Comparison of ENCODE assay signal across 9 cellular contexts in genomic region chr4:47031011-47031678, GRCh38. TPM values are rescaled to one million over a fixed set of nuclear protein-coding genes. Genes with fewer than 3 reads are reported as not detected.
A peak's percentile ranks its signal among the peaks of the same experiment; 100 is the strongest.
DNase-seq lines count a peak whose midpoint lies in the region; TF ChIP-seq lines count a peak whose summit lies in the region.
"Had no signal": no experiment of that assay in that cellular context is flagged by ENCODE, and none has a peak within 500 bp of the region (broad histone marks: within the 10 kb centered on the region; RNA-seq: fewer than 3 reads in every experiment).

GABRB1 (plus strand) TSS chr4:47031567.

- H3K36me3 ChIP-seq in SK-N-SH (replicated peaks in 1 of 2; ENCODE audit: control insufficient read depth in 1 of 2, insufficient read depth in 2 of 2, low read length in 1 of 2) (no peaks in the 10 kb centered on the region), smooth muscle cell (ENCODE audit: low read depth) (no peaks in the 10 kb centered on the region)

- H3K27ac ChIP-seq in SK-N-SH (ENCODE audit: low read depth in 2 of 2, low read length in 1 of 2) (no peak within 1 kb of the TSS), cingulate gyrus (ENCODE audit: low read depth, low read length) (peak within 1 kb of the TSS; percentile 79), smooth muscle cell (ENCODE audit: low read depth) (no peak within 1 kb of the TSS)

- H4K20me1 ChIP-seq in SK-N-SH (ENCODE audit: insufficient read depth) (no peaks in the 10 kb centered on the region), smooth muscle cell (ENCODE audit: low read depth) (no peaks in the 10 kb centered on the region)

- H3F3A ChIP-seq in SK-N-SH (replicated peaks; ENCODE audit: insufficient read depth) (no peaks in the 10 kb centered on the region), smooth muscle cell (ENCODE audit: low read depth) (no peaks in the 10 kb centered on the region)

- H3K9ac ChIP-seq in SK-N-SH (no peak within 1 kb of the TSS), smooth muscle cell (ENCODE audit: low read depth) (no peak within 1 kb of the TSS)

- H3K4me2 ChIP-seq in SK-N-SH, result peak within 1 kb of the TSS; percentile 84
- peak within 1 kb of the TSS; percentile 87 for H3K4me2 ChIP-seq in smooth muscle cell

- no peaks in the 10 kb centered on the region for H3K9me2 ChIP-seq in SK-N-SH

- TF ChIP-seq EP300 in SK-N-SH (IDR thresholded peaks at IDR 0.05; ENCODE audit: borderline replicate concordance in 1 of 2, low read depth in 1 of 2, low read length in 1 of 2), result no peak

- no peaks in the 10 kb centered on the region for H3K79me2 ChIP-seq in SK-N-SH (ENCODE audit: insufficient read depth)
- no peaks in the 10 kb centered on the region for H3K79me2 ChIP-seq in smooth muscle cell (ENCODE audit: low read depth)

- H3K9me3 ChIP-seq in SK-N-SH (no peaks in the 10 kb centered on the region), smooth muscle cell (replicated peaks; ENCODE audit: low read depth) (no peaks in the 10 kb centered on the region)

- POLR2A ChIA-PET in SK-N-SH (lab: Yijun Ruan, JAX), result no interaction called here

- H3K4me3 ChIP-seq in SK-N-SH (ENCODE audit: low read depth in 2 of 2, low read length in 1 of 2), result peak within 1 kb of the TSS; percentile 48 to 67
- H3K4me3 ChIP-seq in smooth muscle cell, result peak within 1 kb of the TSS; percentile 71

- no peak for TF ChIP-seq RAD21 in SK-N-SH (IDR thresholded peaks at IDR 0.05; ENCODE audit: low read length)

- H3K27me3 ChIP-seq in SK-N-SH (ENCODE audit: insufficient read depth) (peaks cover 27% of the 10 kb centered on the region; the same call in 1 of the 2 replicates), smooth muscle cell (ENCODE audit: low read depth) (peaks cover 39% of the 10 kb centered on the region)

- H2AFZ ChIP-seq in SK-N-SH (ENCODE audit: low read depth) (peak within 1 kb of the TSS; percentile 74), smooth muscle cell (ENCODE audit: low read depth) (peak within 1 kb of the TSS; percentile 95)

- 2% methylated on average over 20 of the region's 20 CpGs for WGBS in SK-N-SH (ENCODE audit: low lambda C conversion rate)
- whole genome bisulfite sequencing in smooth muscle cell (ENCODE audit: low lambda C conversion rate), result 2% methylated on average over 20 of the region's 20 CpGs

- H3K4me1 ChIP-seq in SK-N-SH (ENCODE audit: control insufficient read depth in 1 of 2, insufficient read depth in 2 of 2, low read depth in 1 of 2, low read length in 1 of 2) (peaks cover 0 to 18% of the 10 kb centered on the region in 2 experiments; a peak in 2 of 4 replicates), smooth muscle cell (ENCODE audit: low read depth) (no peaks in the 10 kb centered on the region)

- TF ChIP-seq CTCF in SK-N-SH (IDR thresholded peaks at IDR 0.05) (no peak), smooth muscle cell (IDR thresholded peaks at IDR 0.05; ENCODE audit: borderline replicate concordance, insufficient read depth, poor library complexity, severe bottlenecking) (no peak)

- DNase-seq in HCEC 1CT (peak; percentile 28), SK-N-SH (peak; percentile 38), kidney glomerular epithelial cell (lab: John Stamatoyannopoulos, UW) (peak; percentile 73), smooth muscle cell (lab: John Stamatoyannopoulos, UW; ENCODE audit: unreplicated experiment) (no peak), NCI-H1417 (lab: John Stamatoyannopoulos, UW) (no peak), NAMALWA (ENCODE audit: low spot score) (no peak), NCI-H128 (lab: John Stamatoyannopoulos, UW; ENCODE audit: unreplicated experiment) (no peak)

- CTCF ChIA-PET in SK-N-SH (lab: Yijun Ruan, JAX), result no interaction called here

TF ChIP-seq in SK-N-SH, 30 proteins besides CTCF, POLR2A, EP300 and RAD21:
- peak; percentile 82 for TF ChIP-seq NRF1 (IDR thresholded peaks at IDR 0.05; ENCODE audit: low read depth, low read length)
- TF ChIP-seq RXRA (IDR thresholded peaks at IDR 0.05; ENCODE audit: borderline replicate concordance, low read depth), result no peak

RNA-seq across cellular contexts. Expression of gene GABRB1, which starts in this region (rescaled TPM):
- polyA plus RNA-seq in SK-N-SH (2012; rRNA removed) (not detected in 2 replicates), smooth muscle cell (not detected in 2 replicates)
- not detected in 2 replicates for polyA plus RNA-seq in SK-N-SH (2012; cell fraction: cytosol; rRNA removed)
- polyA plus RNA-seq in SK-N-SH (2012; cell fraction: nucleus; rRNA removed), result 0.15 TPM in 1 of 2 replicates, not detected in the other
- 0.22 and 0.49 TPM in 2 replicates for total RNA-seq in smooth muscle cell
- total RNA-seq: activated CD8-positive, alpha-beta memory T cell treated with anti-CD3 and anti-CD28 coated beads for 36 hours had no signal

Comparison
In these comparisons a context has a peak if more than half of its experiments do, and no peak if none do; other contexts are left out.
1. Peak in DNase-seq, H3K4me3 ChIP-seq and H3K4me2 ChIP-seq in SK-N-SH; RNA of the gene not detected or under 1 TPM.
2. DNase-seq: peak in HCEC 1CT (single experiment) and kidney glomerular epithelial cell (single experiment); none in smooth muscle cell (single experiment), NCI-H1417 (0 of 3), NAMALWA (single experiment) and NCI-H128 (single experiment).